8 cellular contexts compared by ENCODE assay signal in genomic region chr14:95156765-95157194, GRCh38. TPM values are rescaled to one million over a fixed set of nuclear protein-coding genes. Genes with fewer than 3 reads are reported as not detected.
DNase-seq lines count a peak whose midpoint lies in the region; ATAC-seq and TF ChIP-seq lines count a peak whose summit lies in the region.

No MANE protein-coding gene starts in this region.

- ATAC-seq in GM18505 (IDR thresholded peaks at IDR 0.05; ENCODE audit: unreplicated experiment) (peak; percentile 34), aorta (ENCODE audit: low FRiP score) (peak; percentile 51)

- no peak for TF ChIP-seq CTCF in HFFc6 (IDR thresholded peaks at IDR 0.05)
- no peak for TF ChIP-seq CTCF in osteocyte (IDR thresholded peaks at IDR 0.05)

- no peaks in the 10 kb centered on the region for H3K9me3 ChIP-seq in aorta (ENCODE audit: control insufficient read depth, low read length)

- H3K27ac ChIP-seq in aorta (ENCODE audit: low read depth in 1 of 2, low read length in 2 of 2) = peak overlapping the region; percentile 47 to 64

- DNase-seq in HFFc6 (no peak), NCI-H460 (ENCODE audit: extremely low read depth, low read depth) (peak; percentile 7), glomerular visceral epithelial cell (ENCODE audit: extremely low spot score) (peak; percentile 31), osteocyte (ENCODE audit: extremely low spot score, unreplicated experiment) (no peak), aorta (peak; percentile 52 to 83), SIG-M5 treated with dmso at 0.1 percent for 504 hours (lab: John Stamatoyannopoulos, UW; ENCODE audit: unreplicated experiment) (no peak)
- peak; percentile 30 for DNase-seq in activated T-helper 9 cell treated with anti-CD3 and anti-CD28 coated beads, Interleukin-2, amount 50 U/mL, for 16 hours (ENCODE audit: low read depth)

- H3K27ac Mint-ChIP-seq in HFFc6 = peak overlapping the region; percentile 79; the same call in 1 of the 2 replicates
- peak overlapping the region; percentile 79 for H3K27ac Mint-ChIP-seq in osteocyte (ENCODE audit: unreplicated experiment)

- H3K9me3 Mint-ChIP-seq in HFFc6 = no peaks in the 10 kb centered on the region
- H3K9me3 Mint-ChIP-seq in osteocyte (ENCODE audit: unreplicated experiment) = no peaks in the 10 kb centered on the region

- 0% methylated on average over 43 to 61 of the region's 61 CpGs for WGBS in aorta, 2 donors

- intact Hi-C loops in aorta (cut with DNase I) = loop anchor here in 1 of 2 donors (10.0 kb wide), 1 partner anchor 358 kb away; the partner anchor contains the start of gene SYNE3

- H3K4me1 Mint-ChIP-seq in HFFc6 (ENCODE audit: low read depth) = peaks cover 47% of the 10 kb centered on the region
- peaks cover 42% of the 10 kb centered on the region for H3K4me1 Mint-ChIP-seq in osteocyte (ENCODE audit: unreplicated experiment)

- H3K4me1 ChIP-seq in aorta (ENCODE audit: control insufficient read depth in 1 of 2, insufficient read depth in 2 of 2, low read length in 2 of 2) = peaks cover 3 to 6% of the 10 kb centered on the region in 2 donors

- TF ChIP-seq POLR2A in GM18505 (IDR thresholded peaks at IDR 0.05; ENCODE audit: borderline replicate concordance, extremely low read depth, insufficient read depth, insufficient read length) = no peak

- no peaks in the 10 kb centered on the region for H3K27me3 ChIP-seq in aorta (ENCODE audit: control insufficient read depth in 1 of 2, insufficient read depth in 2 of 2, low read length in 1 of 2)

- H3K36me3 Mint-ChIP-seq in HFFc6 (ENCODE audit: low read depth) = no peaks in the 10 kb centered on the region
- H3K36me3 Mint-ChIP-seq in osteocyte (ENCODE audit: unreplicated experiment) = no peaks in the 10 kb centered on the region

- no peaks in the 10 kb centered on the region for H3K36me3 ChIP-seq in aorta (ENCODE audit: control insufficient read depth in 1 of 2, insufficient read depth in 2 of 2, low read length in 1 of 2)

- H3K4me3 ChIP-seq in aorta (ENCODE audit: low read length in 2 of 2) = peak overlapping the region; percentile 72 to 99

- peaks cover 2% of the 10 kb centered on the region; the same call in 1 of the 2 replicates for H3K27me3 Mint-ChIP-seq in HFFc6 (ENCODE audit: insufficient read depth)
- H3K27me3 Mint-ChIP-seq in osteocyte (ENCODE audit: unreplicated experiment) = no peaks in the 10 kb centered on the region

- peak overlapping the region; percentile 94 for H3K4me3 Mint-ChIP-seq in HFFc6
- peak overlapping the region; percentile 85 for H3K4me3 Mint-ChIP-seq in osteocyte (ENCODE audit: unreplicated experiment)

RNA-seq across cellular contexts. Expression of gene DICER1, which starts 0.5 kb away (rescaled TPM):
- total RNA-seq in HFFc6 (2021; fragmentation: NEBNext Ultra II Directional; extraction: Animal tissue kit (Norgen Biotek cat#: 25700)) = 10 to 100 TPM; 34.0 to 40.0 (median 37.6) TPM
- 32.8 and 43.7 TPM in 2 replicates for total RNA-seq in NCI-H460 (2014; rRNA removed; shearing (Covaris generic))
- polyA plus RNA-seq in NCI-H460 (2014; cell fraction: nucleus; rRNA removed) = 23.7 and 38.6 TPM in 2 replicates
- total RNA-seq in osteocyte = 51.7 and 55.9 TPM in 2 replicates
- total RNA-seq in aorta = 10 to 100 TPM; 60.9 to 73.6 TPM
- 10 to 100 TPM in 1 of 2 donors, 1 to 10 TPM in 1; 6.4 to 11.3 TPM for polyA plus RNA-seq in aorta

Comparison
In these comparisons a context has a peak if more than half of its experiments do, and no peak if none do; other contexts are left out.
1. DNase-seq: peak in NCI-H460 (single experiment), activated T-helper 9 cell treated with anti-CD3 and anti-CD28 coated beads, Interleukin-2, amount 50 U/mL, for 16 hours (single experiment), glomerular visceral epithelial cell (single experiment) and aorta (2 of 2); none in HFFc6 (single experiment), osteocyte (single experiment) and SIG-M5 treated with dmso at 0.1 percent for 504 hours (single experiment).